ENCODE assay signal across 9 cellular contexts in genomic region chr3:193831495-193832455, GRCh38.
DNase-seq lines count a peak whose midpoint lies in the region; ATAC-seq and FAIRE-seq lines count a peak whose summit lies in the region.
"Had no signal": no experiment of that assay in that cellular context is flagged by ENCODE, and none has a peak within 500 bp of the region (broad histone marks: within the 10 kb centered on the region; RNA-seq: fewer than 3 reads in every experiment).

No MANE protein-coding gene starts in this region.

- FAIRE-seq in RCC 7860 (lab: Jason Lieb, UNC): no peak

- H3K27ac Mint-ChIP-seq in activated naive CD8-positive, alpha-beta T cell treated with anti-CD3 and anti-CD28 coated beads, Interleukin-2, amount 50 U/mL, for 24 hours: no peak overlapping the region
- no peak overlapping the region for H3K27ac Mint-ChIP-seq in activated naive CD8-positive, alpha-beta T cell treated with anti-CD3 and anti-CD28 coated beads for 36 hours
- no peak overlapping the region for H3K27ac Mint-ChIP-seq in activated naive CD4-positive, alpha-beta T cell treated with anti-CD3 and anti-CD28 coated beads, Interleukin-2, amount 10 ng/mL, durations not matched to agents 7 days and 5 days
- H3K27ac Mint-ChIP-seq: T-helper 1 cell treated with Interleukin-12 subunit alpha and Interleukin-12 subunit beta and Interleukin-4 antibody, amounts not matched to agents 30 μg/mL and 1 μg/mL, for 36 hours had no signal

- no peak overlapping the region for H3K4me3 ChIP-seq in muscle layer of duodenum (ENCODE audit: low read depth in 1 of 2, low read length in 2 of 2)

- H3K4me1 ChIP-seq in muscle layer of duodenum (ENCODE audit: control insufficient read depth in 1 of 2, insufficient read depth in 2 of 2, low read length in 2 of 2): peaks cover 0 to 9% of the 10 kb centered on the region in 2 donors

- ATAC-seq in activated naive CD8-positive, alpha-beta T cell treated with anti-CD3 and anti-CD28 coated beads, Interleukin-2, amount 50 U/mL, for 24 hours: peak; percentile 21
- ATAC-seq in HG03432 (IDR thresholded peaks at IDR 0.05; ENCODE audit: unreplicated experiment): peak; percentile 73

- no peaks in the 10 kb centered on the region for H3K9me3 ChIP-seq in muscle layer of duodenum (ENCODE audit: control insufficient read depth in 1 of 2, low read length in 2 of 2)

- peaks cover 15% of the 10 kb centered on the region for H3K27me3 Mint-ChIP-seq in activated naive CD8-positive, alpha-beta T cell treated with anti-CD3 and anti-CD28 coated beads, Interleukin-2, amount 50 U/mL, for 24 hours
- peaks cover 3% of the 10 kb centered on the region for H3K27me3 Mint-ChIP-seq in activated naive CD8-positive, alpha-beta T cell treated with anti-CD3 and anti-CD28 coated beads for 36 hours
- H3K27me3 Mint-ChIP-seq in activated naive CD4-positive, alpha-beta T cell treated with anti-CD3 and anti-CD28 coated beads, Interleukin-2, amount 10 ng/mL, durations not matched to agents 7 days and 5 days: peaks cover 22% of the 10 kb centered on the region

- no peaks in the 10 kb centered on the region for H3K27me3 ChIP-seq in muscle layer of duodenum (ENCODE audit: low read depth, low read length)

- H3K36me3 Mint-ChIP-seq in activated naive CD8-positive, alpha-beta T cell treated with anti-CD3 and anti-CD28 coated beads, Interleukin-2, amount 50 U/mL, for 24 hours (ENCODE audit: low read depth): no peaks in the 10 kb centered on the region
- H3K36me3 Mint-ChIP-seq in activated naive CD8-positive, alpha-beta T cell treated with anti-CD3 and anti-CD28 coated beads for 36 hours: no peaks in the 10 kb centered on the region
- no peaks in the 10 kb centered on the region for H3K36me3 Mint-ChIP-seq in activated naive CD4-positive, alpha-beta T cell treated with anti-CD3 and anti-CD28 coated beads, Interleukin-2, amount 10 ng/mL, durations not matched to agents 7 days and 5 days

- DNase-seq in activated naive CD8-positive, alpha-beta T cell treated with anti-CD3 and anti-CD28 coated beads, Interleukin-2, amount 50 U/mL, for 24 hours: no peak
- DNase-seq in activated naive CD8-positive, alpha-beta T cell treated with anti-CD3 and anti-CD28 coated beads for 36 hours: no peak
- DNase-seq in astrocyte of the hippocampus (ENCODE audit: low read depth, low spot score) (peak; percentile 97), RCC 7860 (ENCODE audit: low spot score) (no peak)
- DNase-seq in activated naive CD4-positive, alpha-beta T cell treated with anti-CD3 and anti-CD28 coated beads, Interleukin-2, amount 10 ng/mL, durations not matched to agents 7 days and 5 days: no peak
- no peak for DNase-seq in NK-92 treated with Interleukin-12 subunit alpha and Interleukin-12 subunit beta, amount 100 ng/mL, for 24 hours (lab: John Stamatoyannopoulos, UW)

- CTCF ChIA-PET in activated naive CD4-positive, alpha-beta T cell treated with anti-CD3 and anti-CD28 coated beads, Interleukin-2, amount 10 ng/mL, durations not matched to agents 7 days and 5 days (lab: Charles Lee): no interaction called here

- no peaks in the 10 kb centered on the region for H3K9me3 Mint-ChIP-seq in activated naive CD8-positive, alpha-beta T cell treated with anti-CD3 and anti-CD28 coated beads, Interleukin-2, amount 50 U/mL, for 24 hours
- no peaks in the 10 kb centered on the region for H3K9me3 Mint-ChIP-seq in activated naive CD8-positive, alpha-beta T cell treated with anti-CD3 and anti-CD28 coated beads for 36 hours
- no peaks in the 10 kb centered on the region for H3K9me3 Mint-ChIP-seq in activated naive CD4-positive, alpha-beta T cell treated with anti-CD3 and anti-CD28 coated beads, Interleukin-2, amount 10 ng/mL, durations not matched to agents 7 days and 5 days
- H3K9me3 Mint-ChIP-seq: T-helper 1 cell treated with Interleukin-12 subunit alpha and Interleukin-12 subunit beta and Interleukin-4 antibody, amounts not matched to agents 30 μg/mL and 1 μg/mL, for 36 hours had no signal

- no peak overlapping the region for H3K4me3 Mint-ChIP-seq in activated naive CD8-positive, alpha-beta T cell treated with anti-CD3 and anti-CD28 coated beads, Interleukin-2, amount 50 U/mL, for 24 hours
- H3K4me3 Mint-ChIP-seq in activated naive CD8-positive, alpha-beta T cell treated with anti-CD3 and anti-CD28 coated beads for 36 hours: no peak overlapping the region
- H3K4me3 Mint-ChIP-seq in activated naive CD4-positive, alpha-beta T cell treated with anti-CD3 and anti-CD28 coated beads, Interleukin-2, amount 10 ng/mL, durations not matched to agents 7 days and 5 days: no peak overlapping the region
- H3K4me3 Mint-ChIP-seq: T-helper 1 cell treated with Interleukin-12 subunit alpha and Interleukin-12 subunit beta and Interleukin-4 antibody, amounts not matched to agents 30 μg/mL and 1 μg/mL, for 36 hours had no signal

- H3K27ac ChIP-seq in muscle layer of duodenum (ENCODE audit: low read length): peak overlapping the region; percentile 65

- H3K36me3 ChIP-seq in muscle layer of duodenum (ENCODE audit: control insufficient read depth in 1 of 2, insufficient read depth in 2 of 2, low read length in 2 of 2): no peaks in the 10 kb centered on the region

- H3K4me1 Mint-ChIP-seq in activated naive CD8-positive, alpha-beta T cell treated with anti-CD3 and anti-CD28 coated beads, Interleukin-2, amount 50 U/mL, for 24 hours: peaks cover 4% of the 10 kb centered on the region
- no peaks in the 10 kb centered on the region for H3K4me1 Mint-ChIP-seq in activated naive CD8-positive, alpha-beta T cell treated with anti-CD3 and anti-CD28 coated beads for 36 hours
- no peaks in the 10 kb centered on the region for H3K4me1 Mint-ChIP-seq in activated naive CD4-positive, alpha-beta T cell treated with anti-CD3 and anti-CD28 coated beads, Interleukin-2, amount 10 ng/mL, durations not matched to agents 7 days and 5 days
